1 cellular context compared by ENCODE assay signal in the genomic region with DNA sequence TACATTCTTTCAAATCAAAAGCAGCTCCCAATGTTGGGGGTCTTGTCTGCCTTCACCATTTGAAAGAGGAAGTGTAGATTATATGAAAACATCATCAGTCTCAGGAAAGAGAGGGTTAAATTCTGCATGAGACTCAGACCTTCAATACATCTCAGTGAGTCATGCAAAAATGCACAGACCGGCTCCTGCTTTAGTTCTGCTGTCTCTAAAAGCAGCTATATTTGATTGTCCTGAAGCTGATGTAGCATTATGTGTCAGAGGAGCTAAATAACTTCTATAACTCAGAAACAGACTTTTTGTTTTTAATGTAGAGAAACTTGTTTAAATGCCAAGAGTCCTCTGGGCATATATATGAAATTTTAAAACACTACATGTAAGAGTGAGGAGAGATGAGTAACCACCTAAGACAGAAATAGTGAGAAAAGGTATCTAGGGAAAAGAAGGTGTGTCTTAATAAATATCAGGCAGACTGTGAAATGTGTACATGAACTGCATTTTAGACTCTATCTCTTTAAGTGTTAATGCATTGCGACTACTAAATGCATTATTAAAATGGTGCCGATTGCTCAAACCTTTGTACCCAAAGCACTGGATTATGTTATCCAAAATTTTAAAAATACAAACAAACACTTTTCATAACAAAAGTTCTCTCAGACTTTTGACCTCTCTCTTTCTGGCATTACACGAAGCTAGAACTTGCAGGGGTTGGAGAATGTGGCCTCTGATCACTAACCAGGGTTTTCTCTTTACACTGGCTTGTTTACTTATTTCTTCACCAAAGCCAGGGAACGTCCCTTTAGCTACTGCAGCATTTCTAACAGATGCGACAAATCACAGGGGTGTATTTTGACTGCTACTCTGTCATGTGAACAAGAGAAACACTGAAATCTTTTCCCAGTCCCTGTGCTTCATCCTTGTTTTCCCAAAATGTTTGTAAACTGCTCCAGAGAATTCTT.
TF ChIP-seq lines count a peak whose summit lies in the region.

No MANE protein-coding gene starts in this region.

TF ChIP-seq in GM23338, 12 proteins besides CTCF, POLR2A, EP300 and RAD21 (continued from another document):
- TF ChIP-seq, protein P1, sequence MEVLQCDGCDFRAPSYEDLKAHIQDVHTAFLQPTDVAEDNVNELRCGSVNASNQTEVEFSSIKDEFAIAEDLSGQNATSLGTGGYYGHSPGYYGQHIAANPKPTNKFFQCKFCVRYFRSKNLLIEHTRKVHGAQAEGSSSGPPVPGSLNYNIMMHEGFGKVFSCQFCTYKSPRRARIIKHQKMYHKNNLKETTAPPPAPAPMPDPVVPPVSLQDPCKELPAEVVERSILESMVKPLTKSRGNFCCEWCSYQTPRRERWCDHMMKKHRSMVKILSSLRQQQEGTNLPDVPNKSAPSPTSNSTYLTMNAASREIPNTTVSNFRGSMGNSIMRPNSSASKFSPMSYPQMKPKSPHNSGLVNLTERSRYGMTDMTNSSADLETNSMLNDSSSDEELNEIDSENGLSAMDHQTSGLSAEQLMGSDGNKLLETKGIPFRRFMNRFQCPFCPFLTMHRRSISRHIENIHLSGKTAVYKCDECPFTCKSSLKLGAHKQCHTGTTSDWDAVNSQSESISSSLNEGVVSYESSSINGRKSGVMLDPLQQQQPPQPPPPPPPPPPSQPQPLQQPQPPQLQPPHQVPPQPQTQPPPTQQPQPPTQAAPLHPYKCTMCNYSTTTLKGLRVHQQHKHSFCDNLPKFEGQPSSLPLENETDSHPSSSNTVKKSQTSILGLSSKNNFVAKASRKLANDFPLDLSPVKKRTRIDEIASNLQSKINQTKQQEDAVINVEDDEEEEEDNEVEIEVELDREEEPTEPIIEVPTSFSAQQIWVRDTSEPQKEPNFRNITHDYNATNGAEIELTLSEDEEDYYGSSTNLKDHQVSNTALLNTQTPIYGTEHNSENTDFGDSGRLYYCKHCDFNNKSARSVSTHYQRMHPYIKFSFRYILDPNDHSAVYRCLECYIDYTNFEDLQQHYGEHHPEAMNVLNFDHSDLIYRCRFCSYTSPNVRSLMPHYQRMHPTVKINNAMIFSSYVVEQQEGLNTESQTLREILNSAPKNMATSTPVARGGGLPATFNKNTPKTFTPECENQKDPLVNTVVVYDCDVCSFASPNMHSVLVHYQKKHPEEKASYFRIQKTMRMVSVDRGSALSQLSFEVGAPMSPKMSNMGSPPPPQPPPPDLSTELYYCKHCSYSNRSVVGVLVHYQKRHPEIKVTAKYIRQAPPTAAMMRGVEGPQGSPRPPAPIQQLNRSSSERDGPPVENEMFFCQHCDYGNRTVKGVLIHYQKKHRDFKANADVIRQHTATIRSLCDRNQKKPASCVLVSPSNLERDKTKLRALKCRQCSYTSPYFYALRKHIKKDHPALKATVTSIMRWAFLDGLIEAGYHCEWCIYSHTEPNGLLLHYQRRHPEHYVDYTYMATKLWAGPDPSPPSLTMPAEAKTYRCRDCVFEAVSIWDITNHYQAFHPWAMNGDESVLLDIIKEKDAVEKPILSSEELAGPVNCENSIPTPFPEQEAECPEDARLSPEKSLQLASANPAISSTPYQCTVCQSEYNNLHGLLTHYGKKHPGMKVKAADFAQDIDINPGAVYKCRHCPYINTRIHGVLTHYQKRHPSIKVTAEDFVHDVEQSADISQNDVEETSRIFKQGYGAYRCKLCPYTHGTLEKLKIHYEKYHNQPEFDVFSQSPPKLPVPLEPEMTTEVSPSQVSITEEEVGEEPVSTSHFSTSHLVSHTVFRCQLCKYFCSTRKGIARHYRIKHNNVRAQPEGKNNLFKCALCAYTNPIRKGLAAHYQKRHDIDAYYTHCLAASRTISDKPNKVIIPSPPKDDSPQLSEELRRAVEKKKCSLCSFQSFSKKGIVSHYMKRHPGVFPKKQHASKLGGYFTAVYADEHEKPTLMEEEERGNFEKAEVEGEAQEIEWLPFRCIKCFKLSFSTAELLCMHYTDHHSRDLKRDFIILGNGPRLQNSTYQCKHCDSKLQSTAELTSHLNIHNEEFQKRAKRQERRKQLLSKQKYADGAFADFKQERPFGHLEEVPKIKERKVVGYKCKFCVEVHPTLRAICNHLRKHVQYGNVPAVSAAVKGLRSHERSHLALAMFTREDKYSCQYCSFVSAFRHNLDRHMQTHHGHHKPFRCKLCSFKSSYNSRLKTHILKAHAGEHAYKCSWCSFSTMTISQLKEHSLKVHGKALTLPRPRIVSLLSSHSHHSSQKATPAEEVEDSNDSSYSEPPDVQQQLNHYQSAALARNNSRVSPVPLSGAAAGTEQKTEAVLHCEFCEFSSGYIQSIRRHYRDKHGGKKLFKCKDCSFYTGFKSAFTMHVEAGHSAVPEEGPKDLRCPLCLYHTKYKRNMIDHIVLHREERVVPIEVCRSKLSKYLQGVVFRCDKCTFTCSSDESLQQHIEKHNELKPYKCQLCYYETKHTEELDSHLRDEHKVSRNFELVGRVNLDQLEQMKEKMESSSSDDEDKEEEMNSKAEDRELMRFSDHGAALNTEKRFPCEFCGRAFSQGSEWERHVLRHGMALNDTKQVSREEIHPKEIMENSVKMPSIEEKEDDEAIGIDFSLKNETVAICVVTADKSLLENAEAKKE (CRISPR knock-in tag; IDR thresholded peaks at IDR 0.05) = no peak
- TF ChIP-seq NANOG (IDR thresholded peaks at IDR 0.05; ENCODE audit: borderline replicate concordance) (no peak), CREB1 (CRISPR knock-in tag; IDR thresholded peaks at IDR 0.05; ENCODE audit: low read depth) (no peak), EZH2phosphoT487 (IDR thresholded peaks at IDR 0.05; ENCODE audit: unreplicated experiment) (no peak), ZNF114 (CRISPR knock-in tag; IDR thresholded peaks at IDR 0.05) (no peak), EZH2 (IDR thresholded peaks at IDR 0.05; ENCODE audit: low read depth, unreplicated experiment) (no peak), STAT1 (IDR thresholded peaks at IDR 0.05; ENCODE audit: unreplicated experiment) (no peak), ZNF331 (CRISPR knock-in tag; IDR thresholded peaks at IDR 0.05; ENCODE audit: low read depth) (no peak)
TF ChIP-seq in GM23338: peak in this region for 0.
